ENCODE assay signal across 13 cellular contexts in the genomic region with DNA sequence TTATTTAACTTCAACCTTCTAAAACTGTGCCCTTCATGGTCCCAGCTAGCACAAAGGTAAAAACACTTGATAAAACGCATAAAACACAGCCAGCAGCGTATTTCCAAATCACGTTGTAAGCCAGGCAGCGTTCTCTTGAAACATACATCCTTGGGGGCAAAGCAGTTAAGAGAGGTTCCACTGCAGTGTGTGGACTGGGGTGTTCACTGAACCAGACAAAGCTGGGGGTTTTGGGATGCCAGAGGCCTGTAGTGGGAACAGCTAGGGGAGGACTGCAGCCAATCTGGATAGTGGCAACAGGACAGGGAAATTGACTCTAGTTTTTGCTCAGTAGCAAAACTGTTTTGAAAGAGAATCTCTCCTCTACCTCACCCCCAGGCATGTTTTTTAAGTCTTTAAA. TPM values are rescaled to one million over a fixed set of nuclear protein-coding genes. Genes with fewer than 3 reads are reported as not detected.
A peak's percentile ranks its signal among the peaks of the same experiment; 100 is the strongest.
DNase-seq lines count a peak whose midpoint lies in the region; ATAC-seq and TF ChIP-seq lines count a peak whose summit lies in the region.
"Had no signal": no experiment of that assay in that cellular context is flagged by ENCODE, and none has a peak within 500 bp of the region (broad histone marks: within the 10 kb centered on the region; RNA-seq: fewer than 3 reads in every experiment).

No MANE protein-coding gene starts in this region.

- no peaks in the 10 kb centered on the region for H3F3A ChIP-seq in GM23248 (ENCODE audit: insufficient read depth)

- WGBS in GM23248 (ENCODE audit: low coverage in 1 of 2, low lambda C conversion rate in 2 of 2, missing lambda C conversion rate in 2 of 2), 2 experiments, result 97% methylated on average over 4 of the region's 4 CpGs

- CTCF ChIA-PET in CD8-positive, alpha-beta memory T cell (lab: Charles Lee), result interaction anchor here (1.1 to 9.8 kb wide), 6 partner anchors 11 to 411 kb away, joined by 3 to 104 read pairs (median 8); no protein-coding TSS in a partner anchor

- H3K9ac ChIP-seq in BLaER1 (no peak overlapping the region), GM23248 (no peak overlapping the region)

- H3K9me3 ChIP-seq in BLaER1 (no peaks in the 10 kb centered on the region), GM23248 (ENCODE audit: low read depth) (no peaks in the 10 kb centered on the region)
- no peaks in the 10 kb centered on the region for H3K9me3 ChIP-seq in CD8-positive, alpha-beta memory T cell (ENCODE audit: low read length)
- H3K9me3 ChIP-seq: ascending aorta had no signal

- H3K4me1 ChIP-seq in BLaER1 (peaks cover 38% of the 10 kb centered on the region), GM23248 (ENCODE audit: insufficient read depth) (no peaks in the 10 kb centered on the region)
- peaks cover 93% of the 10 kb centered on the region for H3K4me1 ChIP-seq in CD8-positive, alpha-beta memory T cell (ENCODE audit: insufficient read depth, low read length)

- H2AFZ ChIP-seq in GM23248, result no peak overlapping the region

- H3K4me3 ChIP-seq in BLaER1 (no peak overlapping the region), GM23248 (no peak overlapping the region)
- H3K4me3 ChIP-seq in CD8-positive, alpha-beta memory T cell (ENCODE audit: low read length), result peak overlapping the region; percentile 21
- H3K4me3 ChIP-seq: ascending aorta had no signal

- H3K27ac Mint-ChIP-seq in CD8-positive, alpha-beta memory T cell, result peak overlapping the region; percentile 84 to 100 (median 99)
- H3K27ac Mint-ChIP-seq in activated T-cell treated with anti-CD3 and anti-CD28 coated beads, Interleukin-2, amount 50 U/mL, for 72 hours, result peak overlapping the region; percentile 99
- peak overlapping the region; percentile 71 to 76 for H3K27ac Mint-ChIP-seq in natural killer cell
- H3K27ac Mint-ChIP-seq: stimulated activated memory B cell treated with anti-CD40 and anti-IgM and Interleukin-4, amounts not matched to agents 10 μg/mL and 1 μg/mL and 100 μg/mL, for 72 hours had no signal

- TF ChIP-seq CTCF in natural killer cell (IDR thresholded peaks at IDR 0.05), result no peak

- peaks cover 11 to 65% (median 29%) of the 10 kb centered on the region in 3 donors for H3K36me3 Mint-ChIP-seq in CD8-positive, alpha-beta memory T cell
- peaks cover 14% of the 10 kb centered on the region in 2 donors for H3K36me3 Mint-ChIP-seq in activated T-cell treated with anti-CD3 and anti-CD28 coated beads, Interleukin-2, amount 50 U/mL, for 72 hours (ENCODE audit: insufficient read depth in 2 of 2)
- no peaks in the 10 kb centered on the region for H3K36me3 Mint-ChIP-seq in natural killer cell
- H3K36me3 Mint-ChIP-seq: stimulated activated memory B cell treated with anti-CD40 and anti-IgM and Interleukin-4, amounts not matched to agents 10 μg/mL and 1 μg/mL and 100 μg/mL, for 72 hours had no signal

- H3K27me3 ChIP-seq in BLaER1 (no peaks in the 10 kb centered on the region), GM23248 (replicated peaks; ENCODE audit: insufficient read depth) (no peaks in the 10 kb centered on the region)
- H3K27me3 ChIP-seq in CD8-positive, alpha-beta memory T cell (ENCODE audit: insufficient read depth, low read length, poor library complexity, severe bottlenecking), result no peaks in the 10 kb centered on the region
- H3K27me3 ChIP-seq: ascending aorta had no signal

- H3K4me3 Mint-ChIP-seq in CD8-positive, alpha-beta memory T cell, result peak overlapping the region; percentile 91 to 100 (median 96)
- H3K4me3 Mint-ChIP-seq in activated T-cell treated with anti-CD3 and anti-CD28 coated beads, Interleukin-2, amount 50 U/mL, for 72 hours, result peak overlapping the region; percentile 94 to 97
- H3K4me3 Mint-ChIP-seq in natural killer cell, result no peak overlapping the region

- H4K20me1 ChIP-seq in BLaER1 (no peaks in the 10 kb centered on the region), GM23248 (ENCODE audit: insufficient read depth) (no peaks in the 10 kb centered on the region)

- H3K4me2 ChIP-seq in BLaER1 (peak overlapping the region; percentile 61), GM23248 (ENCODE audit: unreplicated experiment) (no peak overlapping the region)

- peaks cover 69 to 88% (median 72%) of the 10 kb centered on the region in 3 donors for H3K4me1 Mint-ChIP-seq in CD8-positive, alpha-beta memory T cell
- peaks cover 94% of the 10 kb centered on the region for H3K4me1 Mint-ChIP-seq in activated T-cell treated with anti-CD3 and anti-CD28 coated beads, Interleukin-2, amount 50 U/mL, for 72 hours (ENCODE audit: low read depth)
- peaks cover 23 to 25% of the 10 kb centered on the region in 2 donors for H3K4me1 Mint-ChIP-seq in natural killer cell

- no peaks in the 10 kb centered on the region for H3K27me3 Mint-ChIP-seq in CD8-positive, alpha-beta memory T cell
- no peaks in the 10 kb centered on the region for H3K27me3 Mint-ChIP-seq in activated T-cell treated with anti-CD3 and anti-CD28 coated beads, Interleukin-2, amount 50 U/mL, for 72 hours (ENCODE audit: low read depth)
- no peaks in the 10 kb centered on the region for H3K27me3 Mint-ChIP-seq in natural killer cell (ENCODE audit: low read depth in 2 of 2)
- H3K27me3 Mint-ChIP-seq: stimulated activated memory B cell treated with anti-CD40 and anti-IgM and Interleukin-4, amounts not matched to agents 10 μg/mL and 1 μg/mL and 100 μg/mL, for 72 hours had no signal

- POLR2A ChIA-PET in CD8-positive, alpha-beta memory T cell (lab: Charles Lee), result interaction anchor here (0.9 to 4.6 kb wide), 5 partner anchors 9 to 20 kb away, joined by 3 to 174 read pairs (median 7); no protein-coding TSS in a partner anchor

- in situ Hi-C loops in GM23248 (cut with MboI), result no loop called here

- no peaks in the 10 kb centered on the region for H3K9me2 ChIP-seq in GM23248 (ENCODE audit: insufficient read depth)

- no peaks in the 10 kb centered on the region for H3K79me2 ChIP-seq in GM23248 (ENCODE audit: insufficient read depth)

- no peak for DNase-seq in CD8-positive, alpha-beta memory T cell
- DNase-seq in activated T-cell treated with anti-CD3 and anti-CD28 coated beads, Interleukin-2, amount 50 U/mL, for 72 hours, result no peak
- DNase-seq in natural killer cell (no peak), GF-D8 (lab: John Stamatoyannopoulos, UW) (no peak), SK-N-DZ (ENCODE audit: low spot score) (no peak), occipital lobe (lab: John Stamatoyannopoulos, UW) (no peak), GM23248 (no peak)
- DNase-seq: NCI-H345; PC-3; stimulated activated CD4-positive, alpha-beta T cell treated with anti-CD3 and anti-CD28 coated beads, Interleukin-2, amount 100 ng/mL, for 48 hours had no signal

- no peak overlapping the region; the same call in 1 of the 2 replicates for H3K27ac ChIP-seq in BLaER1
- peak overlapping the region; percentile 60 for H3K27ac ChIP-seq in CD8-positive, alpha-beta memory T cell (ENCODE audit: low read depth, low read length)
- no peak overlapping the region for H3K27ac ChIP-seq in GM23248
- H3K27ac ChIP-seq: ascending aorta had no signal

- intact Hi-C loops in natural killer cell (cut with micrococcal nuclease), result loop anchor here (5.0 kb wide), 1 partner anchor 40 kb away; no protein-coding TSS in a partner anchor

- peaks cover 0 to 2% (median 0%) of the 10 kb centered on the region in 5 donors for H3K9me3 Mint-ChIP-seq in CD8-positive, alpha-beta memory T cell
- peaks cover 0 to 2% of the 10 kb centered on the region in 2 donors for H3K9me3 Mint-ChIP-seq in activated T-cell treated with anti-CD3 and anti-CD28 coated beads, Interleukin-2, amount 50 U/mL, for 72 hours
- H3K9me3 Mint-ChIP-seq in natural killer cell, result no peaks in the 10 kb centered on the region
- H3K9me3 Mint-ChIP-seq: stimulated activated memory B cell treated with anti-CD40 and anti-IgM and Interleukin-4, amounts not matched to agents 10 μg/mL and 1 μg/mL and 100 μg/mL, for 72 hours had no signal

- no peaks in the 10 kb centered on the region for H3K36me3 ChIP-seq in BLaER1
- H3K36me3 ChIP-seq in CD8-positive, alpha-beta memory T cell (ENCODE audit: insufficient read depth, low read length), result no peaks in the 10 kb centered on the region
- H3K36me3 ChIP-seq in GM23248 (ENCODE audit: low read depth), result no peaks in the 10 kb centered on the region
- H3K36me3 ChIP-seq: ascending aorta had no signal

- ATAC-seq in activated T-cell treated with anti-CD3 and anti-CD28 coated beads, Interleukin-2, amount 50 U/mL, for 72 hours (replicated peaks in 1 of 2), result no peak
- no peak for ATAC-seq in natural killer cell
- ATAC-seq: PC-3 had no signal

RNA-seq across cellular contexts. Expression of gene ATP5PO, which starts 21.5 kb away (rescaled TPM):
- total RNA-seq in CD8-positive, alpha-beta memory T cell, result 100 to 1,000 TPM; 183 to 194 TPM
- polyA plus RNA-seq in CD8-positive, alpha-beta memory T cell, result 316 TPM
- total RNA-seq in activated T-cell treated with anti-CD3 and anti-CD28 coated beads, Interleukin-2, amount 50 U/mL, for 72 hours, result 100 to 1,000 TPM; 217 to 230 TPM
- total RNA-seq in natural killer cell (10 to 100 TPM; 80.4 to 95.4 (median 94.9) TPM), occipital lobe (154 TPM)
- 223 and 273 TPM in 2 replicates for polyA plus RNA-seq in SK-N-DZ (2014; cell fraction: cytosol; rRNA removed)
- 118 and 259 TPM in 2 replicates for polyA plus RNA-seq in SK-N-DZ (2014; cell fraction: nucleus; rRNA removed)
- 91.4 and 122 TPM in 2 replicates for total RNA-seq in GM23248 (2014; rRNA removed; shearing (Covaris generic))
- polyA plus RNA-seq in GM23248 (2016; fragmentation: Nextera tagmentation; extraction: Ambion mirVana), result 236 and 237 TPM in 2 replicates
